ENCODE assay signal across 1 cellular context in the genomic region with DNA sequence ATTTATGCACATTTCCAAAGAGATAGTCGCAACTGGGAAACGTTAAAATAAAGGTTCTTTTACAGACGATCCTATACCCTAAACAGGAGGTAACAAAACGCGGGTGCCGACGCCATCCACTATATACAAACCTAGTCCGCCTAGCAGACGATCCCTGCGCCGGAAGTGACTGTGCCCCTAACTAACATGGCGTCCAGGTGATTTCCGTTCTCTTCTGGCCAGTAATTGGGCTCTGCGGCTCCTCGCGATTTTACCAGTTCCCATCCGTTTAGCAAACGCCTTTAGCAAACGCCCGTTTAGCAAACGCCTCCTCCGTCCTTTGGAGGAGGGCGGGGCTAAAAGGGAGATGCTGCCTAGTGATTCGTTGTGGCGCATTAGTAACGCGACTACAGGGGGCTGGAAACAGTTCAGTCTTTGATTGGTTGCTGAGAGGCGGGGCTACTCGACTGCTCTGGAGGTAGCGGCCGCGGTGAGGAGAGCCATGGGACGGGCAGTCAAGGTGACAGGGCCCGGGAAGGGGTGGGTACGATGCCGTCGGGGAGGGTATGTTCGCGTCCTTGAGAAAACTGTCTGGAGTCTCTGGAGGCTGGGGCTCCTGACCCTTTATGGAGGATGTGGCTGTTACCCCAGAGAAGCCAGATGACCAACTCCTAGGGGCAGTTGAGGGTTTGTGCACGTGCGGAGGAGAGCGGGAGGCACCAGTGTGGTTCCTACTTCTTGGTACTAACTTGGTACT.
TF ChIP-seq lines count a peak whose summit lies in the region.

Gene LYRM7 (plus strand): TSS at position 405 of the 736 bp plus-strand sequence. CDS start 77 bp downstream, at position 482.

TF ChIP-seq in K562, 482 proteins besides CTCF, POLR2A, EP300 and RAD21 (continued from another document and continues in another):
- TF ChIP-seq TCF3 (CRISPR knock-in tag; IDR thresholded peaks at IDR 0.05) = no peak
- peak; percentile 52; the same call in 1 of the 2 replicates for TF ChIP-seq NBN (IDR thresholded peaks at IDR 0.05; ENCODE audit: low read depth)
- TF ChIP-seq XRCC3 (IDR thresholded peaks at IDR 0.05) = no peak
- TF ChIP-seq CREB5 (CRISPR knock-in tag; IDR thresholded peaks at IDR 0.05) = no peak
- TF ChIP-seq KLF10 (CRISPR knock-in tag; IDR thresholded peaks at IDR 0.05) = no peak
- TF ChIP-seq NCOA6 (IDR thresholded peaks at IDR 0.05) = peak; percentile 74
- TF ChIP-seq, protein P1, sequence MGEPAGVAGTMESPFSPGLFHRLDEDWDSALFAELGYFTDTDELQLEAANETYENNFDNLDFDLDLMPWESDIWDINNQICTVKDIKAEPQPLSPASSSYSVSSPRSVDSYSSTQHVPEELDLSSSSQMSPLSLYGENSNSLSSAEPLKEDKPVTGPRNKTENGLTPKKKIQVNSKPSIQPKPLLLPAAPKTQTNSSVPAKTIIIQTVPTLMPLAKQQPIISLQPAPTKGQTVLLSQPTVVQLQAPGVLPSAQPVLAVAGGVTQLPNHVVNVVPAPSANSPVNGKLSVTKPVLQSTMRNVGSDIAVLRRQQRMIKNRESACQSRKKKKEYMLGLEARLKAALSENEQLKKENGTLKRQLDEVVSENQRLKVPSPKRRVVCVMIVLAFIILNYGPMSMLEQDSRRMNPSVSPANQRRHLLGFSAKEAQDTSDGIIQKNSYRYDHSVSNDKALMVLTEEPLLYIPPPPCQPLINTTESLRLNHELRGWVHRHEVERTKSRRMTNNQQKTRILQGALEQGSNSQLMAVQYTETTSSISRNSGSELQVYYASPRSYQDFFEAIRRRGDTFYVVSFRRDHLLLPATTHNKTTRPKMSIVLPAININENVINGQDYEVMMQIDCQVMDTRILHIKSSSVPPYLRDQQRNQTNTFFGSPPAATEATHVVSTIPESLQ (CRISPR knock-in tag; IDR thresholded peaks at IDR 0.05) = 0 out of 2 replicates have a peak, but pooled peaks have one; percentile 77
- TF ChIP-seq, protein P2, sequence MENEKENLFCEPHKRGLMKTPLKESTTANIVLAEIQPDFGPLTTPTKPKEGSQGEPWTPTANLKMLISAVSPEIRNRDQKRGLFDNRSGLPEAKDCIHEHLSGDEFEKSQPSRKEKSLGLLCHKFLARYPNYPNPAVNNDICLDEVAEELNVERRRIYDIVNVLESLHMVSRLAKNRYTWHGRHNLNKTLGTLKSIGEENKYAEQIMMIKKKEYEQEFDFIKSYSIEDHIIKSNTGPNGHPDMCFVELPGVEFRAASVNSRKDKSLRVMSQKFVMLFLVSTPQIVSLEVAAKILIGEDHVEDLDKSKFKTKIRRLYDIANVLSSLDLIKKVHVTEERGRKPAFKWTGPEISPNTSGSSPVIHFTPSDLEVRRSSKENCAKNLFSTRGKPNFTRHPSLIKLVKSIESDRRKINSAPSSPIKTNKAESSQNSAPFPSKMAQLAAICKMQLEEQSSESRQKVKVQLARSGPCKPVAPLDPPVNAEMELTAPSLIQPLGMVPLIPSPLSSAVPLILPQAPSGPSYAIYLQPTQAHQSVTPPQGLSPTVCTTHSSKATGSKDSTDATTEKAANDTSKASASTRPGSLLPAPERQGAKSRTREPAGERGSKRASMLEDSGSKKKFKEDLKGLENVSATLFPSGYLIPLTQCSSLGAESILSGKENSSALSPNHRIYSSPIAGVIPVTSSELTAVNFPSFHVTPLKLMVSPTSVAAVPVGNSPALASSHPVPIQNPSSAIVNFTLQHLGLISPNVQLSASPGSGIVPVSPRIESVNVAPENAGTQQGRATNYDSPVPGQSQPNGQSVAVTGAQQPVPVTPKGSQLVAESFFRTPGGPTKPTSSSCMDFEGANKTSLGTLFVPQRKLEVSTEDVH (IDR thresholded peaks at IDR 0.05; ENCODE audit: low read depth, partially characterized antibody) = peak; percentile 72
- TF ChIP-seq CUX1 (CRISPR knock-in tag; IDR thresholded peaks at IDR 0.05) = no peak
- peak; percentile 71; the same call in 1 of the 2 replicates for TF ChIP-seq L3MBTL2 (IDR thresholded peaks at IDR 0.05)
- TF ChIP-seq CCAR2 (IDR thresholded peaks at IDR 0.05; ENCODE audit: low read depth, low read length) = no peak
- TF ChIP-seq TAF7 (tag; IDR thresholded peaks at IDR 0.05) = no peak; the same call in 1 of the 2 replicates
- TF ChIP-seq HDAC2 (IDR thresholded peaks at IDR 0.05) = peak; percentile 22; the same call in 1 of the 2 replicates
- TF ChIP-seq NONO (IDR thresholded peaks at IDR 0.05; ENCODE audit: low read depth in 2 of 2, low read length in 1 of 2) = no peak
- peak; percentile 89 for TF ChIP-seq ARHGAP35 (IDR thresholded peaks at IDR 0.05; ENCODE audit: partially characterized antibody)
- no peak for TF ChIP-seq KDM2B (CRISPR knock-in tag; IDR thresholded peaks at IDR 0.05)
- TF ChIP-seq HNRNPL (IDR thresholded peaks at IDR 0.05; ENCODE audit: low read depth, low read length) = no peak
- TF ChIP-seq, protein P3, sequence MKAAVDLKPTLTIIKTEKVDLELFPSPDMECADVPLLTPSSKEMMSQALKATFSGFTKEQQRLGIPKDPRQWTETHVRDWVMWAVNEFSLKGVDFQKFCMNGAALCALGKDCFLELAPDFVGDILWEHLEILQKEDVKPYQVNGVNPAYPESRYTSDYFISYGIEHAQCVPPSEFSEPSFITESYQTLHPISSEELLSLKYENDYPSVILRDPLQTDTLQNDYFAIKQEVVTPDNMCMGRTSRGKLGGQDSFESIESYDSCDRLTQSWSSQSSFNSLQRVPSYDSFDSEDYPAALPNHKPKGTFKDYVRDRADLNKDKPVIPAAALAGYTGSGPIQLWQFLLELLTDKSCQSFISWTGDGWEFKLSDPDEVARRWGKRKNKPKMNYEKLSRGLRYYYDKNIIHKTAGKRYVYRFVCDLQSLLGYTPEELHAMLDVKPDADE (conservative IDR thresholded peaks at IDR 0.05; ENCODE audit: control insufficient read depth, low read depth, low read length) = peak; percentile 80
- no peak for TF ChIP-seq GATAD2B (IDR thresholded peaks at IDR 0.05; ENCODE audit: borderline replicate concordance)
- TF ChIP-seq FOXP4 (CRISPR knock-in tag; IDR thresholded peaks at IDR 0.05; ENCODE audit: borderline replicate concordance) = no peak
- peak; percentile 95 for TF ChIP-seq NFRKB (IDR thresholded peaks at IDR 0.05; ENCODE audit: low read depth)
- TF ChIP-seq POLR2G (IDR thresholded peaks at IDR 0.05; ENCODE audit: low read depth, low read length) = peak; percentile 84
- no peak for TF ChIP-seq CBX5 (IDR thresholded peaks at IDR 0.05; ENCODE audit: borderline replicate concordance, low read depth)
- peak; percentile 55; the same call in 1 of the 2 replicates for TF ChIP-seq FOXM1 (IDR thresholded peaks at IDR 0.05; ENCODE audit: low read depth)
- TF ChIP-seq FOXM1 (CRISPR knock-in tag; IDR thresholded peaks at IDR 0.05; ENCODE audit: low read depth) = no peak
- peak; percentile 78 for TF ChIP-seq ZBTB12 (CRISPR knock-in tag; IDR thresholded peaks at IDR 0.05)
- no peak for TF ChIP-seq ZNF707 (CRISPR knock-in tag; conservative IDR thresholded peaks at IDR 0.05)
- peak; percentile 98 for TF ChIP-seq CHD2 (IDR thresholded peaks at IDR 0.05; ENCODE audit: low read depth, low read length)
- TF ChIP-seq, protein P4, sequence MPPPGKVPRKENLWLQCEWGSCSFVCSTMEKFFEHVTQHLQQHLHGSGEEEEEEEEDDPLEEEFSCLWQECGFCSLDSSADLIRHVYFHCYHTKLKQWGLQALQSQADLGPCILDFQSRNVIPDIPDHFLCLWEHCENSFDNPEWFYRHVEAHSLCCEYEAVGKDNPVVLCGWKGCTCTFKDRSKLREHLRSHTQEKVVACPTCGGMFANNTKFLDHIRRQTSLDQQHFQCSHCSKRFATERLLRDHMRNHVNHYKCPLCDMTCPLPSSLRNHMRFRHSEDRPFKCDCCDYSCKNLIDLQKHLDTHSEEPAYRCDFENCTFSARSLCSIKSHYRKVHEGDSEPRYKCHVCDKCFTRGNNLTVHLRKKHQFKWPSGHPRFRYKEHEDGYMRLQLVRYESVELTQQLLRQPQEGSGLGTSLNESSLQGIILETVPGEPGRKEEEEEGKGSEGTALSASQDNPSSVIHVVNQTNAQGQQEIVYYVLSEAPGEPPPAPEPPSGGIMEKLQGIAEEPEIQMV (tag; conservative IDR thresholded peaks at IDR 0.05; ENCODE audit: low read depth) = no peak
